ENCODE assay signal across 12 cellular contexts in the genomic region with DNA sequence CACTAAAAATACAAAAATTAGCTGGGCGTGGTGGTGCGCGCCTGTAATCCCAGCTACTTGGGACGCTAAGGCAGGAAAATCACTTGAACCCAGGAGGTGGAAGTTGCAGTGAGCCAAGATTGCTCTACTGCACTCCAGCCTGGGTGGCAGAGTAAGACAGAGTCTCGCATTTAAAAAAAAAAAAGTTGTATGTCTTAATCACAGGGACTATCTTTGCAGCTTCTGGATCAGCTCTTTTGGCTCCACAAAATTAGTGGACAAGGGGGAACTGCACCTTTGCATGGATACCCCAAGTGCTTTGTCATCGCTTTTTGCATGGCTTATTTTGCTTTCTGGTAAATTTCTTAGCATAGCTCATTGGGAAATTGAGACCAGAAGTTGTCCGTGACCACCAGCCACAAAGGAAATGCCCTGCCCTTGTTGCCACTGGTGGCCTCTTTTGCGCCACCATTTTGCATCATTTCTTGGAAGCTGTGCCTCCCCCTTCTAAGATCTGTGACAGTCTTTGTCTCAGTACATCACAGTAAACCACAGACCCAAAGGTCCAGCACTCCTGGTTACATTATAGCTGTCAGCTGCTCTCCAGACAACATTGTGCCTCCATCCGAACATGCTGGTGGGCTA. TPM values are rescaled to one million over a fixed set of nuclear protein-coding genes. Genes with fewer than 3 reads are reported as not detected.
DNase-seq lines count a peak whose midpoint lies in the region; ATAC-seq and TF ChIP-seq lines count a peak whose summit lies in the region.
"Had no signal": no experiment of that assay in that cellular context is flagged by ENCODE, and none has a peak within 500 bp of the region (broad histone marks: within the 10 kb centered on the region; RNA-seq: fewer than 3 reads in every experiment).

No MANE protein-coding gene starts in this region.

- peak overlapping the region; percentile 90 for H3K27ac Mint-ChIP-seq in CD8-positive, alpha-beta T cell
- H3K27ac Mint-ChIP-seq in activated naive CD4-positive, alpha-beta T cell treated with anti-CD3 and anti-CD28 coated beads, Interleukin-2, amount 50 U/mL, for 72 hours: peak overlapping the region; percentile 19 to 46
- peak overlapping the region; percentile 7 to 94 (median 71) for H3K27ac Mint-ChIP-seq in naive thymus-derived CD8-positive, alpha-beta T cell
- H3K27ac Mint-ChIP-seq in neural progenitor cell: no peak overlapping the region

- peaks cover 31% of the 10 kb centered on the region for H3K4me1 Mint-ChIP-seq in CD8-positive, alpha-beta T cell (ENCODE audit: low read depth)
- H3K4me1 Mint-ChIP-seq in naive thymus-derived CD8-positive, alpha-beta T cell: peaks cover 14 to 61% (median 27%) of the 10 kb centered on the region in 4 donors
- H3K4me1 Mint-ChIP-seq in neural progenitor cell: no peaks in the 10 kb centered on the region

- H3K27ac ChIP-seq in CD8-positive, alpha-beta T cell (ENCODE audit: low read depth, low read length): no peak overlapping the region
- no peak overlapping the region for H3K27ac ChIP-seq in neural progenitor cell

- ATAC-seq in CD8-positive, alpha-beta T cell: no peak
- peak; percentile 32 to 71 for ATAC-seq in activated naive CD4-positive, alpha-beta T cell treated with anti-CD3 and anti-CD28 coated beads, Interleukin-2, amount 50 U/mL, for 72 hours
- peak in 1 of 2 donors; percentile 48 for ATAC-seq in naive thymus-derived CD8-positive, alpha-beta T cell
- no peak for ATAC-seq in GM19455 (IDR thresholded peaks at IDR 0.05; ENCODE audit: unreplicated experiment)

- no peak overlapping the region for H2AFZ ChIP-seq in neural progenitor cell (replicated peaks)

- peaks cover 16% of the 10 kb centered on the region for H3K4me1 ChIP-seq in CD8-positive, alpha-beta T cell (ENCODE audit: insufficient read depth, low read length)
- no peaks in the 10 kb centered on the region for H3K4me1 ChIP-seq in neural progenitor cell

- no peaks in the 10 kb centered on the region for H3K79me2 ChIP-seq in neural progenitor cell (ENCODE audit: low read depth)

- H3K27me3 Mint-ChIP-seq in CD8-positive, alpha-beta T cell (ENCODE audit: low read depth): no peaks in the 10 kb centered on the region
- H3K27me3 Mint-ChIP-seq in naive thymus-derived CD8-positive, alpha-beta T cell: no peaks in the 10 kb centered on the region
- H3K27me3 Mint-ChIP-seq in neural progenitor cell (ENCODE audit: insufficient read depth, low read depth): peaks cover 4% of the 10 kb centered on the region

- no peaks in the 10 kb centered on the region for H3K9me3 Mint-ChIP-seq in CD8-positive, alpha-beta T cell
- no peaks in the 10 kb centered on the region for H3K9me3 Mint-ChIP-seq in activated naive CD4-positive, alpha-beta T cell treated with anti-CD3 and anti-CD28 coated beads, Interleukin-2, amount 50 U/mL, for 72 hours
- no peaks in the 10 kb centered on the region for H3K9me3 Mint-ChIP-seq in naive thymus-derived CD8-positive, alpha-beta T cell
- no peaks in the 10 kb centered on the region for H3K9me3 Mint-ChIP-seq in neural progenitor cell

- POLR2A ChIA-PET in CD8-positive, alpha-beta T cell (lab: Charles Lee): interaction anchor here (0.6 to 0.8 kb wide), 2 partner anchors 12 to 50 kb away, joined by 3 read pairs; no protein-coding TSS in a partner anchor
- POLR2A ChIA-PET in naive thymus-derived CD8-positive, alpha-beta T cell (lab: Charles Lee): interaction anchor here (0.6 to 1.6 kb wide), 5 partner anchors 9 to 604 kb away, joined by 3 to 5 read pairs (median 3); no protein-coding TSS in a partner anchor

- CTCF ChIA-PET in CD8-positive, alpha-beta T cell (lab: Charles Lee): interaction anchor here (1.4 kb wide), 1 partner anchor 65 kb away, joined by 3 read pairs; no protein-coding TSS in a partner anchor

- no peak overlapping the region for H3K4me2 ChIP-seq in neural progenitor cell

- DNase-seq in CD8-positive, alpha-beta T cell: peak in 2 of 7 experiments; percentile 5 to 7
- DNase-seq in MV-4-11 (lab: John Stamatoyannopoulos, UW): peak; percentile 92
- DNase-seq in activated naive CD4-positive, alpha-beta T cell treated with anti-CD3 and anti-CD28 coated beads, Interleukin-2, amount 50 U/mL, for 72 hours (ENCODE audit: low spot score in 2 of 2): peak; percentile 4 to 57
- DNase-seq in naive thymus-derived CD8-positive, alpha-beta T cell: peak in 4 of 10 donors; percentile 3 to 32 (median 14)
- DNase-seq in LoVo (ENCODE audit: low spot score): no peak
- DNase-seq in neural progenitor cell (ENCODE audit: low spot score): no peak
- no peak for DNase-seq in superior temporal gyrus (ENCODE audit: extremely low spot score)
- DNase-seq: dermis blood vessel endothelial cell, DMS 273 treated with DMSO at 0.1 percent for 48 hours, foreskin melanocyte, NCI-H1436 treated with DMSO at 0.1 percent for 48 hours had no signal

- H3K9me3 ChIP-seq in CD8-positive, alpha-beta T cell (ENCODE audit: low read length): no peaks in the 10 kb centered on the region
- H3K9me3 ChIP-seq in neural progenitor cell (ENCODE audit: low read depth): no peaks in the 10 kb centered on the region

- H3K4me3 ChIP-seq in CD8-positive, alpha-beta T cell (ENCODE audit: low read depth, low read length): no peak overlapping the region
- no peak overlapping the region for H3K4me3 ChIP-seq in neural progenitor cell

- no peak for TF ChIP-seq CTCF in CD8-positive, alpha-beta T cell (IDR thresholded peaks at IDR 0.05)
- no peak for TF ChIP-seq CTCF in neural progenitor cell (IDR thresholded peaks at IDR 0.05)

- H3K36me3 Mint-ChIP-seq in CD8-positive, alpha-beta T cell: peaks cover 30% of the 10 kb centered on the region
- H3K36me3 Mint-ChIP-seq in activated naive CD4-positive, alpha-beta T cell treated with anti-CD3 and anti-CD28 coated beads, Interleukin-2, amount 50 U/mL, for 72 hours: peaks cover 12 to 17% of the 10 kb centered on the region in 2 donors
- peaks cover 4 to 31% (median 8%) of the 10 kb centered on the region in 3 donors for H3K36me3 Mint-ChIP-seq in naive thymus-derived CD8-positive, alpha-beta T cell
- peaks cover 9% of the 10 kb centered on the region for H3K36me3 Mint-ChIP-seq in neural progenitor cell

- H3K36me3 ChIP-seq in CD8-positive, alpha-beta T cell (ENCODE audit: insufficient read depth, low read length): no peaks in the 10 kb centered on the region
- no peaks in the 10 kb centered on the region for H3K36me3 ChIP-seq in neural progenitor cell

- H3K4me3 Mint-ChIP-seq in CD8-positive, alpha-beta T cell: peak overlapping the region; percentile 32
- H3K4me3 Mint-ChIP-seq in naive thymus-derived CD8-positive, alpha-beta T cell: peak overlapping the region in 4 of 10 donors; percentile 6 to 67 (median 29)
- H3K4me3 Mint-ChIP-seq in neural progenitor cell: no peak overlapping the region

- no peaks in the 10 kb centered on the region for H3F3A ChIP-seq in neural progenitor cell (ENCODE audit: low read depth)

- no peaks in the 10 kb centered on the region for H3K27me3 ChIP-seq in CD8-positive, alpha-beta T cell (ENCODE audit: insufficient read depth, low read length)
- no peaks in the 10 kb centered on the region for H3K27me3 ChIP-seq in neural progenitor cell

- intact Hi-C loops in CD8-positive, alpha-beta T cell (cut with DNase I, micrococcal nuclease): loop anchor here in 1 of 2 experiments (1.0 kb wide), 1 partner anchor 31 kb away; no protein-coding TSS in a partner anchor

- no peak overlapping the region for H3K9ac ChIP-seq in neural progenitor cell

- H4K20me1 ChIP-seq in neural progenitor cell (ENCODE audit: low read depth): no peaks in the 10 kb centered on the region

RNA-seq across cellular contexts. Expression of a gene that starts 43.9 kb away (rescaled TPM):
- total RNA-seq in CD8-positive, alpha-beta T cell: 100 to 1,000 TPM; 239 to 255 TPM
- 100 to 1,000 TPM; 339 to 451 TPM for total RNA-seq in activated naive CD4-positive, alpha-beta T cell treated with anti-CD3 and anti-CD28 coated beads, Interleukin-2, amount 50 U/mL, for 72 hours
- total RNA-seq in naive thymus-derived CD8-positive, alpha-beta T cell: 100 to 1,000 TPM; 386 to 393 TPM
- polyA plus RNA-seq in naive thymus-derived CD8-positive, alpha-beta T cell: 100 to 1,000 TPM; 159 to 218 (median 195) TPM
- total RNA-seq in neural progenitor cell (ENCODE audit: low replicate concordance): 62.0 and 82.0 TPM in 2 replicates

Comparison
In these comparisons a context has a peak if more than half of its experiments do, and no peak if none do; other contexts are left out.
1. ATAC-seq: peak in activated naive CD4-positive, alpha-beta T cell treated with anti-CD3 and anti-CD28 coated beads, Interleukin-2, amount 50 U/mL, for 72 hours (2 of 2); none in CD8-positive, alpha-beta T cell (single experiment) and GM19455 (single experiment).
2. DNase-seq: peak in MV-4-11 (single experiment) and activated naive CD4-positive, alpha-beta T cell treated with anti-CD3 and anti-CD28 coated beads, Interleukin-2, amount 50 U/mL, for 72 hours (2 of 2); none in LoVo (single experiment), neural progenitor cell (single experiment) and superior temporal gyrus (single experiment).